ENCODE assay signal across 9 cellular contexts in genomic region chr14:102507891-102508312, GRCh38. TPM values are rescaled to one million over a fixed set of nuclear protein-coding genes. Genes with fewer than 3 reads are reported as not detected.
A peak's percentile ranks its signal among the peaks of the same experiment; 100 is the strongest.
DNase-seq lines count a peak whose midpoint lies in the region; ATAC-seq, FAIRE-seq and TF ChIP-seq lines count a peak whose summit lies in the region.
"Had no signal": no experiment of that assay in that cellular context is flagged by ENCODE, and none has a peak within 500 bp of the region (broad histone marks: within the 10 kb centered on the region; RNA-seq: fewer than 3 reads in every experiment).

No MANE protein-coding gene starts in this region.

- in situ Hi-C loops in T47D (cut with HindIII; ENCODE audit: low pct_unique_long_range_greater_than_20kb, low sequenced_read_pairs) = no loop called here

- no peaks in the 10 kb centered on the region for H3K36me3 Mint-ChIP-seq in naive B cell

- ATAC-seq in naive B cell (ENCODE audit: low read depth in 2 of 2) = no peak
- ATAC-seq in HG03342 (IDR thresholded peaks at IDR 0.05; ENCODE audit: unreplicated experiment) = no peak

- H3K9ac ChIP-seq in kidney (ENCODE audit: low read length in 2 of 2) = peak overlapping the region in 1 of 2 donors; percentile 88

- peak; percentile 7 for DNase-seq in AG08395 (ENCODE audit: low spot score)
- DNase-seq in T47D (ENCODE audit: low read depth in 1 of 2, low spot score in 1 of 2) = peak; percentile 50 to 59
- DNase-seq in naive B cell = no peak
- DNase-seq in kidney = no peak
- DNase-seq in NCI-H1930 (lab: John Stamatoyannopoulos, UW) = no peak
- no peak for DNase-seq in activated gamma-delta T cell (lab: John Stamatoyannopoulos, UW)
- DNase-seq: NCI-H446 treated with DMSO at 0.1 percent for 48 hours had no signal

- H3K9me3 Mint-ChIP-seq in naive B cell = peaks cover 0 to 4% (median 3%) of the 10 kb centered on the region in 7 donors

- peak overlapping the region in 1 of 2 donors; percentile 76 for H3K4me3 ChIP-seq in kidney (ENCODE audit: low read length in 2 of 2)

- peaks cover 0 to 3% of the 10 kb centered on the region in 2 donors for H3K36me3 ChIP-seq in kidney (ENCODE audit: control insufficient read depth in 1 of 2, insufficient read depth in 2 of 2, low read length in 2 of 2)

- intact Hi-C loops in kidney (cut with DNase I) = no loop called here

- TF ChIP-seq CTCF in GM12872 (IDR thresholded peaks at IDR 0.05; ENCODE audit: insufficient read depth, low read depth, low read length) (peak; percentile 30; the same call in 1 of the 3 replicates), kidney (IDR thresholded peaks at IDR 0.05; ENCODE audit: borderline replicate concordance, extremely low read depth, insufficient read depth) (no peak)

- peaks cover 16 to 21% (median 19%) of the 10 kb centered on the region in 3 donors for H3K4me1 Mint-ChIP-seq in naive B cell

- H3K4me3 Mint-ChIP-seq in naive B cell = peak overlapping the region in 7 of 8 donors; percentile 7 to 76 (median 58)

- H3K4me1 ChIP-seq in kidney (ENCODE audit: control insufficient read depth in 1 of 2, insufficient read depth in 1 of 2, low read depth in 1 of 2, low read length in 2 of 2) = peaks cover 4 to 13% of the 10 kb centered on the region in 2 donors

- no peaks in the 10 kb centered on the region for H3K9me3 ChIP-seq in kidney (ENCODE audit: control insufficient read depth in 1 of 2, low read length in 2 of 2)

- peak overlapping the region in 3 of 6 donors; percentile 32 to 76 (median 72) for H3K27ac Mint-ChIP-seq in naive B cell

- FAIRE-seq in kidney (lab: Jason Lieb, UNC) = no peak

- no peaks in the 10 kb centered on the region for H3K27me3 Mint-ChIP-seq in naive B cell

- peak overlapping the region in 1 of 2 donors; percentile 93 for H3K27ac ChIP-seq in kidney (ENCODE audit: low read depth in 2 of 2, low read length in 2 of 2)

RNA-seq across cellular contexts. Expression of gene ANKRD9, which starts 1.7 kb away (rescaled TPM):
- polyA plus RNA-seq in naive B cell (ENCODE audit: low read depth in 6 of 6) (under 1 TPM in 5 of 6 donors, not detected in 1; 0.08 to 0.49 (median 0.17) TPM), kidney (ENCODE audit: insufficient read depth, low read depth, low replicate concordance) (26.0 TPM)
- total RNA-seq in kidney = 18.7 TPM

Comparison
In these comparisons a context has a peak if more than half of its experiments do, and no peak if none do; other contexts are left out.
1. DNase-seq: peak in AG08395 (single experiment) and T47D (2 of 2); none in naive B cell (single experiment), kidney (single experiment), NCI-H1930 (0 of 2) and activated gamma-delta T cell (single experiment).
2. RNA of gene ANKRD9, which starts 1.7 kb away (polyA plus RNA-seq): 26.0 TPM in kidney (single experiment); 0.08 to 0.49 TPM in naive B cell; every median in the first group is over 10 times any median in the second.